8 cellular contexts compared by ENCODE assay signal in genomic region chr12:80268924-80269749, GRCh38.
DNase-seq lines count a peak whose midpoint lies in the region; ATAC-seq and TF ChIP-seq lines count a peak whose summit lies in the region.
"Had no signal": no experiment of that assay in that cellular context is flagged by ENCODE, and none has a peak within 500 bp of the region (broad histone marks: within the 10 kb centered on the region; RNA-seq: fewer than 3 reads in every experiment).

No MANE protein-coding gene starts in this region.

- no peaks in the 10 kb centered on the region for H4K20me1 ChIP-seq in IMR-90 (ENCODE audit: insufficient read depth, low read length)

- peak overlapping the region; percentile 56 for H2AFZ ChIP-seq in IMR-90 (replicated peaks; ENCODE audit: low read length, poor library complexity)

- H2BK20ac ChIP-seq in IMR-90 (ENCODE audit: low read depth, low read length) = peak overlapping the region; percentile 88

- DNase-seq in IMR-90 (peak; percentile 93), dermis microvascular lymphatic vessel endothelial cell (ENCODE audit: low read depth in 2 of 2) (peak; percentile 36 to 92), skeletal muscle cell (ENCODE audit: low read depth) (peak; percentile 61), Peyer's patch (no peak), Ammon's horn (ENCODE audit: low spot score) (no peak), mucosa of descending colon (no peak)
- DNase-seq: NCI-H2081 treated with DMSO at 0.1 percent for 48 hours had no signal

- H3K36me3 ChIP-seq in IMR-90 (ENCODE audit: control insufficient read depth, insufficient read depth, low read length) (no peaks in the 10 kb centered on the region), Peyer's patch (no peaks in the 10 kb centered on the region), mucosa of descending colon (ENCODE audit: low read depth) (no peaks in the 10 kb centered on the region)

- BruUV-seq in IMR-90 (replicated peaks; lab: Mats Ljungman, UMichigan) = no TSS peak

- H4K91ac ChIP-seq in IMR-90 (ENCODE audit: insufficient read depth, low read depth, low read length) = peak overlapping the region; percentile 39

- peak overlapping the region; percentile 90 for H3K14ac ChIP-seq in IMR-90 (replicated peaks; ENCODE audit: low read depth, low read length)

- H3K27ac ChIP-seq in IMR-90 (ENCODE audit: insufficient read depth, low read length) (no peak overlapping the region), Peyer's patch (no peak overlapping the region)

- H2BK15ac ChIP-seq in IMR-90 (ENCODE audit: low read depth, low read length) = peak overlapping the region; percentile 65; the same call in 2 of the 3 replicates

- H3K9ac ChIP-seq in IMR-90 (ENCODE audit: low read depth, low read length) = peak overlapping the region; percentile 3; the same call in 1 of the 2 replicates

- dilution Hi-C loops in IMR-90 (cut with HindIII; ENCODE audit: low sequenced_read_pairs, unreplicated experiment) = no loop called here

- peak overlapping the region; percentile 81; the same call in 1 of the 2 replicates for H4K5ac ChIP-seq in IMR-90 (ENCODE audit: low read depth, low read length)

- no peak overlapping the region for H3K4me3 ChIP-seq in IMR-90 (ENCODE audit: insufficient read depth, low read depth, low read length)
- no peak overlapping the region for H3K4me3 ChIP-seq in skeletal muscle cell (ENCODE audit: low read depth, low read length)
- H3K4me3 ChIP-seq in Peyer's patch = no peak overlapping the region
- no peak overlapping the region for H3K4me3 ChIP-seq in mucosa of descending colon

- peak overlapping the region; percentile 29 for H2AK9ac ChIP-seq in IMR-90 (replicated peaks; ENCODE audit: low read depth, low read length, poor library complexity)

- TF ChIP-seq CTCF in IMR-90 (conservative IDR thresholded peaks at IDR 0.05; ENCODE audit: low read depth, low read length) (no peak), Peyer's patch (IDR thresholded peaks at IDR 0.05) (no peak), mucosa of descending colon (IDR thresholded peaks at IDR 0.05) (no peak)

- peak overlapping the region; percentile 63; the same call in 1 of the 2 replicates for H3K4me2 ChIP-seq in IMR-90 (ENCODE audit: low read depth, low read length)

- H3K18ac ChIP-seq in IMR-90 (ENCODE audit: low read depth, low read length) = peak overlapping the region; percentile 75; the same call in 1 of the 2 replicates

- peak overlapping the region; percentile 81 for H2BK5ac ChIP-seq in IMR-90 (ENCODE audit: low read depth, low read length, poor library complexity, severe bottlenecking)

- CTCF ChIA-PET in IMR-90 (lab: Yijun Ruan, JAX) = interaction anchor here (0.6 to 5.6 kb wide), 9 partner anchors 10 to 1478 kb away, joined by 3 to 46 read pairs (median 5); no protein-coding TSS in a partner anchor

- H3K4me1 ChIP-seq in IMR-90 (ENCODE audit: control insufficient read depth, insufficient read depth, low read length) = peaks cover 4% of the 10 kb centered on the region
- no peaks in the 10 kb centered on the region for H3K4me1 ChIP-seq in Peyer's patch
- H3K4me1 ChIP-seq in mucosa of descending colon (ENCODE audit: low read depth) = no peaks in the 10 kb centered on the region

- in situ Hi-C loops in IMR-90 (cut with MboI; ENCODE audit: low sequenced_read_pairs) = loop anchor here (5.0 to 10.0 kb wide), 2 partner anchors 67 to 864 kb away; no protein-coding TSS in a partner anchor

- peak overlapping the region; percentile 86 for H2BK120ac ChIP-seq in IMR-90 (ENCODE audit: low read depth, low read length)

- H3K27me3 ChIP-seq in IMR-90 (ENCODE audit: control insufficient read depth, insufficient read depth, low read length) (no peaks in the 10 kb centered on the region), Peyer's patch (no peaks in the 10 kb centered on the region)

- peak overlapping the region; percentile 38 for H2AK5ac ChIP-seq in IMR-90 (ENCODE audit: low read depth, low read length)

- POLR2A ChIA-PET in IMR-90 (lab: Charles Lee; ENCODE audit: unreplicated experiment) = interaction anchor here (0.7 kb wide), 1 partner anchor 16 kb away, joined by 6 read pairs; no protein-coding TSS in a partner anchor

- no peaks in the 10 kb centered on the region for H3K9me1 ChIP-seq in IMR-90 (ENCODE audit: insufficient read depth, low read length)

- no peaks in the 10 kb centered on the region for H3K79me1 ChIP-seq in IMR-90 (ENCODE audit: low read depth in 1 of 2, low read length in 2 of 2)

- peak; percentile 54 for ATAC-seq in GM18511 (IDR thresholded peaks at IDR 0.05; ENCODE audit: unreplicated experiment)
- peak; percentile 90 for ATAC-seq in IMR-90 (ENCODE audit: low read depth)
- no peak for ATAC-seq in mucosa of descending colon

- H3K4ac ChIP-seq in IMR-90 (ENCODE audit: low read depth, low read length) = peak overlapping the region; percentile 76

- no peaks in the 10 kb centered on the region for H3K9me3 ChIP-seq in IMR-90 (ENCODE audit: control insufficient read depth, insufficient read depth, low read length)
- H3K9me3 ChIP-seq in Peyer's patch = no peaks in the 10 kb centered on the region
- H3K9me3 ChIP-seq in mucosa of descending colon = no peaks in the 10 kb centered on the region

- TF ChIP-seq RAD21 in IMR-90 (IDR thresholded peaks at IDR 0.05; ENCODE audit: low read length) = 0 out of 2 replicates have a peak, but pooled peaks have one; percentile 2

- H3K23ac ChIP-seq in IMR-90 (ENCODE audit: low read depth, low read length) = peak overlapping the region; percentile 51

- peak overlapping the region; percentile 69; the same call in 1 of the 2 replicates for H3K56ac ChIP-seq in IMR-90 (ENCODE audit: extremely low read depth, insufficient read depth, low read length)

- peak overlapping the region; percentile 17 to 85; a peak in 2 of 4 replicates for H4K8ac ChIP-seq in IMR-90 (ENCODE audit: low read depth in 2 of 2, low read length in 2 of 2)

- intact Hi-C loops in IMR-90 (cut with micrococcal nuclease) = loop anchor here (1.0 to 5.0 kb wide), 3 partner anchors 74 to 382 kb away; partner anchors contain the start of gene PPP1R12A
- intact Hi-C loops in mucosa of descending colon (cut with DNase I, micrococcal nuclease) = no loop called here

- no peak for TF ChIP-seq POLR2A in IMR-90 (IDR thresholded peaks at IDR 0.05; ENCODE audit: low read depth, low read length)
- no peak for TF ChIP-seq POLR2A in Peyer's patch (IDR thresholded peaks at IDR 0.05)

TF ChIP-seq in IMR-90, 13 proteins besides CTCF, POLR2A, EP300 and RAD21:
- no peak for TF ChIP-seq RFX5 (IDR thresholded peaks at IDR 0.05; ENCODE audit: low read depth, low read length)
- TF ChIP-seq RCOR1 (IDR thresholded peaks at IDR 0.05; ENCODE audit: insufficient replicate concordance, low read length) = no peak
- no peak for TF ChIP-seq MXI1 (IDR thresholded peaks at IDR 0.05; ENCODE audit: borderline replicate concordance, low read depth, low read length)
- TF ChIP-seq CEBPB (IDR thresholded peaks at IDR 0.05; ENCODE audit: low read depth, low read length) = peak; percentile 54
- TF ChIP-seq BHLHE40 (IDR thresholded peaks at IDR 0.05; ENCODE audit: low read depth, low read length) = peak; percentile 48; the same call in 1 of the 2 replicates
- no peak for TF ChIP-seq CHD1 (IDR thresholded peaks at IDR 0.05; ENCODE audit: low read depth, low read length)
- no peak for TF ChIP-seq NFE2L2 (IDR thresholded peaks at IDR 0.05; ENCODE audit: low read depth, low read length)
- 0 out of 2 replicates have a peak, but pooled peaks have one; percentile 17 for TF ChIP-seq MAFK (IDR thresholded peaks at IDR 0.05; ENCODE audit: low read depth, low read length)
- peak; percentile 96 for TF ChIP-seq FOS (IDR thresholded peaks at IDR 0.05; ENCODE audit: low read depth, low read length)
- TF ChIP-seq SMC3 (IDR thresholded peaks at IDR 0.05; ENCODE audit: low read depth, low read length) = no peak

Comparison
In these comparisons a context has a peak if more than half of its experiments do, and no peak if none do; other contexts are left out.
1. DNase-seq: peak in IMR-90 (single experiment), dermis microvascular lymphatic vessel endothelial cell (2 of 2) and skeletal muscle cell (single experiment); none in Peyer's patch (0 of 3), Ammon's horn (single experiment) and mucosa of descending colon (0 of 3).